Comparison of ENCODE assay signal across 28 cellular contexts in genomic region chrX:34631826-34632225, GRCh38. TPM values are rescaled to one million over a fixed set of nuclear protein-coding genes. Genes with fewer than 3 reads are reported as not detected.
DNase-seq lines count a peak whose midpoint lies in the region; ATAC-seq, FAIRE-seq and TF ChIP-seq lines count a peak whose summit lies in the region.
"Had no signal": no experiment of that assay in that cellular context is flagged by ENCODE, and none has a peak within 500 bp of the region (broad histone marks: within the 10 kb centered on the region; RNA-seq: fewer than 3 reads in every experiment).

No MANE protein-coding gene starts in this region.

- no peak for TF ChIP-seq EP300 in A549 (IDR thresholded peaks at IDR 0.05)

- intact Hi-C loops in cardiac septum (cut with DNase I), result no loop called here

- DNase-seq in A549 (ENCODE audit: low read depth in 1 of 2, low spot score in 1 of 2) (no peak), RPMI7951 (ENCODE audit: low read depth) (peak; percentile 16), dermis blood vessel endothelial cell (peak; percentile 62), hepatocyte (ENCODE audit: low spot score) (peak; percentile 17), AG08396 (ENCODE audit: low spot score) (no peak), cardiac septum (ENCODE audit: low spot score) (no peak)
- DNase-seq: activated gamma-delta T cell treated with Interleukin-2 at 50 U/mL for 16 hours; activated T-cell treated with anti-CD3 and anti-CD28 coated beads, Interleukin-2, amount 50 U/mL, for 1 hour; COR-L47; DMS79; dorsolateral prefrontal cortex; kidney; NCI-H1105; NCI-H1930; NCI-H526; posterior cingulate gyrus; stimulated activated CD8-positive, alpha-beta memory T cell treated with anti-CD3 and anti-CD28 coated beads, Interleukin-4, amount 100 ng/mL, for 48 hours; trophoblast cell had no signal

- ATAC-seq in A549 (no peak), HG03159 (IDR thresholded peaks at IDR 0.05; ENCODE audit: unreplicated experiment) (no peak)
- no peak for ATAC-seq in activated CD4-positive, CD25-positive, alpha-beta regulatory T cell treated with anti-CD3 and anti-CD28 coated beads, Interleukin-2, amount 50 U/mL, for 24 hours
- ATAC-seq: HCT116, HepG2 had no signal

- no peak for TF ChIP-seq RAD21 in A549 (conservative IDR thresholded peaks at IDR 0.05 in 1 of 2, IDR thresholded peaks at IDR 0.05 in 1 of 2)

- H3K4me3 ChIP-seq in A549, result no peak overlapping the region
- no peak overlapping the region for H3K4me3 ChIP-seq in hepatocyte
- H3K4me3 ChIP-seq: BLaER1, cardiac muscle cell, dorsolateral prefrontal cortex, lung, neural progenitor cell, SJSA1 had no signal

- no peak for TF ChIP-seq POLR2A in A549 (IDR thresholded peaks at IDR 0.05; ENCODE audit: low read length)

- no peaks in the 10 kb centered on the region for H3K79me2 ChIP-seq in hepatocyte

- H3K4me1 ChIP-seq in A549 (no peaks in the 10 kb centered on the region), hepatocyte (ENCODE audit: insufficient read depth) (no peaks in the 10 kb centered on the region)
- H3K4me1 ChIP-seq: BLaER1, neural progenitor cell had no signal

- no peak overlapping the region for H3K4me2 ChIP-seq in A549
- H3K4me2 ChIP-seq in hepatocyte, result no peak overlapping the region
- H3K4me2 ChIP-seq: BLaER1, neural progenitor cell had no signal

- FAIRE-seq in A549 (lab: Jason Lieb, UNC), result peak; percentile 18
- FAIRE-seq: A204.1, HepG2 had no signal

- H4K20me1 ChIP-seq in hepatocyte (ENCODE audit: insufficient read depth, poor library complexity, severe bottlenecking), result no peaks in the 10 kb centered on the region
- H4K20me1 ChIP-seq: BLaER1 had no signal

- H3K9me2 ChIP-seq in hepatocyte (replicated peaks; ENCODE audit: insufficient read depth), result no peaks in the 10 kb centered on the region

- H3K9me3 ChIP-seq in A549, result no peaks in the 10 kb centered on the region
- no peaks in the 10 kb centered on the region for H3K9me3 ChIP-seq in hepatocyte (ENCODE audit: low read depth)
- H3K9me3 ChIP-seq: BLaER1, SJSA1 had no signal

- no peak for TF ChIP-seq CTCF in A549 (IDR thresholded peaks at IDR 0.05)
- TF ChIP-seq CTCF in hepatocyte (IDR thresholded peaks at IDR 0.05; ENCODE audit: poor library complexity), result no peak

- no peak overlapping the region for H2AFZ ChIP-seq in hepatocyte
- H2AFZ ChIP-seq: neural progenitor cell had no signal

- CTCF ChIA-PET in A549 (lab: Yijun Ruan, JAX), result no interaction called here

- no peaks in the 10 kb centered on the region for H3K27me3 ChIP-seq in hepatocyte
- H3K27me3 ChIP-seq: cardiac muscle cell, neural progenitor cell, SJSA1 had no signal

- POLR2A ChIA-PET in A549 (lab: Yijun Ruan, JAX), result no interaction called here

- WGBS in A549 (ENCODE audit: missing lambda C conversion rate), result 48% methylated on average over 1 of the region's 1 CpG
- 57% methylated on average over 1 of the region's 1 CpG for WGBS in hepatocyte (ENCODE audit: low lambda C conversion rate, missing lambda C conversion rate)

- no peak overlapping the region for H3K27ac ChIP-seq in A549
- H3K27ac ChIP-seq in hepatocyte, result no peak overlapping the region
- H3K27ac ChIP-seq: BLaER1, cardiac muscle cell, dorsolateral prefrontal cortex, neural progenitor cell, SJSA1 had no signal

- no peaks in the 10 kb centered on the region for H3K36me3 ChIP-seq in hepatocyte (replicated peaks; ENCODE audit: insufficient read depth, low read depth)
- H3K36me3 ChIP-seq: BLaER1, cardiac muscle cell had no signal

TF ChIP-seq in A549, 52 proteins besides CTCF, POLR2A, EP300 and RAD21:
- TF ChIP-seq RARB (CRISPR knock-in tag; IDR thresholded peaks at IDR 0.05), result no peak
- TF ChIP-seq MAFK (IDR thresholded peaks at IDR 0.05; ENCODE audit: partially characterized antibody), result no peak
- no peak for TF ChIP-seq KDM5A (IDR thresholded peaks at IDR 0.05)
- TF ChIP-seq ZNF302 (CRISPR knock-in tag; IDR thresholded peaks at IDR 0.05), result no peak
- TF ChIP-seq HDAC2 (IDR thresholded peaks at IDR 0.05), result no peak
- TF ChIP-seq SMC3 (IDR thresholded peaks at IDR 0.05), result no peak

RNA-seq across cellular contexts. Expression of gene TMEM47, which starts 25.3 kb away (rescaled TPM):
- polyA plus RNA-seq in A549 (2011; rRNA removed), result 1.4 and 1.5 TPM in 2 replicates
- 0.12 and 0.19 TPM in 2 replicates for polyA plus RNA-seq in A549 (2012; cell fraction: cytosol; rRNA removed)
- polyA plus RNA-seq in A549 (2012; cell fraction: nucleus; rRNA removed), result 0.10 and 0.11 TPM in 2 replicates
- 0.42 to 0.74 TPM (median 0.56 TPM) in 3 replicates for polyA plus RNA-seq in A549 (2017; fragmentation: RNase III; extraction: RNeasy Plus Mini Kit Qiagen cat#74134 plus additional on column Dnase treatment)
- 0.44 and 0.79 TPM in 2 replicates for polyA minus RNA-seq in A549 (2011; rRNA and poly(A)+ RNA removed)
- 19.6 and 23.9 TPM in 2 replicates for total RNA-seq in RPMI7951 (2014; rRNA removed; shearing (Covaris generic))
- total RNA-seq in dermis blood vessel endothelial cell, result 8.7 and 12.4 TPM in 2 replicates
- 31.2 and 34.1 TPM in 2 replicates for total RNA-seq in hepatocyte
- 14.7 and 20.8 TPM in 2 replicates for polyA plus RNA-seq in hepatocyte
- 32.1 TPM for total RNA-seq in cardiac septum
- total RNA-seq: HepG2 had no signal
- polyA plus RNA-seq: HepG2 had no signal

Comparison
In these comparisons a context has a peak if more than half of its experiments do, and no peak if none do; other contexts are left out.
1. DNase-seq: peak in RPMI7951 (single experiment), dermis blood vessel endothelial cell (single experiment) and hepatocyte (single experiment); none in A549 (0 of 2), AG08396 (single experiment) and cardiac septum (single experiment).